ENCODE assay signal across 1 cellular context in genomic region chr7:40469481-40469880, GRCh38.
TF ChIP-seq lines count a peak whose summit lies in the region.

No MANE protein-coding gene starts in this region.

TF ChIP-seq in SK-N-SH, 30 proteins besides CTCF, POLR2A, EP300 and RAD21 (continued from another document):
- TF ChIP-seq USF2 (IDR thresholded peaks at IDR 0.05; ENCODE audit: borderline replicate concordance, low read depth, low read length), result 0 out of 2 replicates have a peak, but pooled peaks have one; percentile 19
- peak; percentile 87 for TF ChIP-seq TEAD4 (IDR thresholded peaks at IDR 0.05; ENCODE audit: borderline replicate concordance, insufficient read depth)
- peak; percentile 80 for TF ChIP-seq POLR2AphosphoS5 (IDR thresholded peaks at IDR 0.05; ENCODE audit: low read depth, low read length)
- no peak for TF ChIP-seq ELF1 (IDR thresholded peaks at IDR 0.05)
- TF ChIP-seq FOXJ3 (CRISPR knock-in tag; IDR thresholded peaks at IDR 0.05), result no peak
- TF ChIP-seq RFX5 (IDR thresholded peaks at IDR 0.05; ENCODE audit: low read length), result no peak
- TF ChIP-seq MXI1 (IDR thresholded peaks at IDR 0.05; ENCODE audit: low read depth, low read length), result no peak
- no peak for TF ChIP-seq IRF3 (IDR thresholded peaks at IDR 0.05; ENCODE audit: low read depth, low read length)
- peak; percentile 63; the same call in 1 of the 2 replicates for TF ChIP-seq MEF2A (IDR thresholded peaks at IDR 0.05; ENCODE audit: borderline replicate concordance, low read depth)
- 0 out of 2 replicates have a peak, but pooled peaks have one; percentile 8 for TF ChIP-seq RCOR1 (IDR thresholded peaks at IDR 0.05; ENCODE audit: low read length)
- peak; percentile 63 for TF ChIP-seq ZBTB33 (IDR thresholded peaks at IDR 0.05; ENCODE audit: borderline replicate concordance, low read depth)
- peak; percentile 87 for TF ChIP-seq FOXM1 (IDR thresholded peaks at IDR 0.05; ENCODE audit: low read depth)
- peak; percentile 95 for TF ChIP-seq FOSL2 (IDR thresholded peaks at IDR 0.05; ENCODE audit: borderline replicate concordance, low read depth)
- no peak for TF ChIP-seq SIN3A (IDR thresholded peaks at IDR 0.05; ENCODE audit: borderline replicate concordance, low read depth, low read length)
- peak; percentile 17; the same call in 1 of the 2 replicates for TF ChIP-seq GABPA (IDR thresholded peaks at IDR 0.05; ENCODE audit: low read depth)
- TF ChIP-seq MAX (IDR thresholded peaks at IDR 0.05; ENCODE audit: low read depth), result peak; percentile 86
- TF ChIP-seq NFIC (IDR thresholded peaks at IDR 0.05; ENCODE audit: borderline replicate concordance), result peak; percentile 75
- TF ChIP-seq USF1 (IDR thresholded peaks at IDR 0.05; ENCODE audit: borderline replicate concordance, low read depth), result peak; percentile 82; the same call in 1 of the 2 replicates
- no peak for TF ChIP-seq NRF1 (IDR thresholded peaks at IDR 0.05; ENCODE audit: low read depth, low read length)
- TF ChIP-seq GATA2 (CRISPR knock-in tag; IDR thresholded peaks at IDR 0.05), result no peak
- TF ChIP-seq TAF1 (IDR thresholded peaks at IDR 0.05; ENCODE audit: borderline replicate concordance, low read depth, low read length), result peak; percentile 65
- TF ChIP-seq TCF12 (IDR thresholded peaks at IDR 0.05), result peak; percentile 88
